Comparison of ENCODE assay signal across 22 cellular contexts in the genomic region with DNA sequence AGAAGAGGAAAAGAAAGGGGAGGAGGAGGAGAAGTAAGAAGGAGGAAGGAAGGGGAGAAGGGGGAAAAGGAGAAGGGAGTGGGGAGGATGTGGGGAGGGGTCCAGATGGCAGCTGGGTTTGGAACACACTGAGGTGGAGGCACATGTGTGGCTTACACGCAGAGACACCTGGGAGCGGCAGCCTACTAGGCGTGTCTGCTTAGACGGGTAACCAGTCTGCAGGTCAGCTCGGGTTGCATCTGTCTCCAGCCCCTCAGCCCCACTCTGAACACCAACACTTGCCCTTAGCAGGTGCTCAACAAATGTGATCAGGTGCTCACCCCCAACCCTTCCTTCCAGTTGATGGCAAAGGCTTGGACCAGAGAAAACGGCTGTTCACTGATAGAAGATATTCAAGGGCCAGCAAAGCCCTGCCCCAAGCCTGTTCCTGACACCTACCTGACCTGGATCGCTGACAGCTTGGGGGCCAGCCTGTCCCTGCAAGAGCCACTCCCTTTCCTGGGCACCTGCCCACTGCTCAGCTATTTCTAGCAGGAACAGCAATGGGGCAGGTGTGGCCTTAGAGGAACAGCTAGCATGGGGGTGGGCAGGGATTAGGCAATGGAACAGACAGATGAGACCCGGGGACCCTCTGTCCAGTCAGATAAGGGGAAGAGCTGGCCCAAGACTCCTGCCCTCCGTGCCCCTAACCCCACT.
DNase-seq lines count a peak whose midpoint lies in the region; ATAC-seq, FAIRE-seq and TF ChIP-seq lines count a peak whose summit lies in the region.
"Had no signal": no experiment of that assay in that cellular context is flagged by ENCODE, and none has a peak within 500 bp of the region (broad histone marks: within the 10 kb centered on the region; RNA-seq: fewer than 3 reads in every experiment).

No MANE protein-coding gene starts in this region.

- peaks cover 31% of the 10 kb centered on the region for H3K27me3 Mint-ChIP-seq in stimulated activated naive CD8-positive, alpha-beta T cell treated with anti-CD3 and anti-CD28 coated beads, Interleukin-15, amount 100 ng/mL, for 72 hours

- peak overlapping the region in 1 of 2 donors; percentile 84 for H3K27ac Mint-ChIP-seq in stimulated activated naive CD8-positive, alpha-beta T cell treated with anti-CD3 and anti-CD28 coated beads, Interleukin-15, amount 100 ng/mL, for 72 hours
- H3K27ac Mint-ChIP-seq: stimulated activated effector memory CD8-positive, alpha-beta T cell treated with anti-CD3 and anti-CD28 coated beads, Interleukin-12 subunit alpha, Interleukin-12 subunit beta, amount 100 ng/mL, for 72 hours had no signal

- no peak overlapping the region for H3K4me3 Mint-ChIP-seq in stimulated activated naive CD8-positive, alpha-beta T cell treated with anti-CD3 and anti-CD28 coated beads, Interleukin-15, amount 100 ng/mL, for 72 hours
- H3K4me3 Mint-ChIP-seq: stimulated activated effector memory CD8-positive, alpha-beta T cell treated with anti-CD3 and anti-CD28 coated beads, Interleukin-12 subunit alpha, Interleukin-12 subunit beta, amount 100 ng/mL, for 72 hours had no signal

- H3K9me3 ChIP-seq in left lung (no peaks in the 10 kb centered on the region), vagina (no peaks in the 10 kb centered on the region)
- H3K9me3 ChIP-seq: esophagus muscularis mucosa, left ventricle myocardium inferior had no signal

- H3K4me3 ChIP-seq in left lung (no peak overlapping the region), vagina (no peak overlapping the region)
- H3K4me3 ChIP-seq: esophagus muscularis mucosa, GM23248, left ventricle myocardium inferior had no signal

- no peak for FAIRE-seq in GM12891 (lab: Jason Lieb, UNC)
- FAIRE-seq: HTR-8/SVneo had no signal

- ATAC-seq in stimulated activated naive CD8-positive, alpha-beta T cell treated with anti-CD3 and anti-CD28 coated beads, Interleukin-15, amount 100 ng/mL, for 72 hours, result peak; percentile 13
- no peak for ATAC-seq in stimulated activated naive CD8-positive, alpha-beta T cell treated with anti-CD3 and anti-CD28 coated beads, Interleukin-15, Interleukin-2, amounts not matched to agents 100 U/mL and 50 U/mL, for 24 hours
- peak; percentile 72 for ATAC-seq in left lung
- ATAC-seq: Right ventricle myocardium inferior; stimulated activated effector memory CD8-positive, alpha-beta T cell treated with anti-CD3 and anti-CD28 coated beads, Interleukin-12 subunit alpha, Interleukin-12 subunit beta, amount 100 ng/mL, for 72 hours had no signal

- no peaks in the 10 kb centered on the region for H3K27me3 ChIP-seq in left lung
- H3K27me3 ChIP-seq in vagina, result no peaks in the 10 kb centered on the region
- H3K27me3 ChIP-seq: esophagus muscularis mucosa had no signal

- peaks cover 9% of the 10 kb centered on the region for H3K4me1 Mint-ChIP-seq in stimulated activated naive CD8-positive, alpha-beta T cell treated with anti-CD3 and anti-CD28 coated beads, Interleukin-15, amount 100 ng/mL, for 72 hours

- no peak overlapping the region for H3K27ac ChIP-seq in left lung
- H3K27ac ChIP-seq in vagina, result peak overlapping the region; percentile 37
- H3K27ac ChIP-seq: esophagus muscularis mucosa, GM23248, left ventricle myocardium inferior had no signal

- intact Hi-C loops in left lung (cut with DNase I), result no loop called here
- intact Hi-C loops in vagina (cut with DNase I), result no loop called here

- TF ChIP-seq CTCF in left lung (IDR thresholded peaks at IDR 0.05) (no peak), vagina (IDR thresholded peaks at IDR 0.05) (no peak)

- no peaks in the 10 kb centered on the region for H3K9me3 Mint-ChIP-seq in stimulated activated naive CD8-positive, alpha-beta T cell treated with anti-CD3 and anti-CD28 coated beads, Interleukin-15, amount 100 ng/mL, for 72 hours
- H3K9me3 Mint-ChIP-seq: stimulated activated effector memory CD8-positive, alpha-beta T cell treated with anti-CD3 and anti-CD28 coated beads, Interleukin-12 subunit alpha, Interleukin-12 subunit beta, amount 100 ng/mL, for 72 hours had no signal

- DNase-seq in stimulated activated naive CD8-positive, alpha-beta T cell treated with anti-CD3 and anti-CD28 coated beads, Interleukin-15, amount 100 ng/mL, for 72 hours, result no peak
- DNase-seq in stimulated activated naive CD8-positive, alpha-beta T cell treated with anti-CD3 and anti-CD28 coated beads, Interleukin-15, Interleukin-2, amounts not matched to agents 100 U/mL and 50 U/mL, for 24 hours, result no peak
- DNase-seq in RPMI8226 (peak; percentile 70), left lung (peak; percentile 67 to 82), vagina (ENCODE audit: extremely low spot score in 2 of 2) (no peak), UCSD-AML1 (lab: John Stamatoyannopoulos, UW; ENCODE audit: unreplicated experiment) (no peak), germinal center (ENCODE audit: low spot score) (no peak), GM12891 (ENCODE audit: insufficient read length, low spot score) (no peak)
- DNase-seq: activated CD4-positive, alpha-beta T cell treated with anti-CD3 and anti-CD28 coated beads, Interleukin-2, amount 50 U/mL, for 1 hour; activated naive CD4-positive, alpha-beta T cell; COR-L47; EL; GM23248; Kasumi-1; left ventricle myocardium inferior; NCI-H1105 treated with DMSO at 0.1 percent for 48 hours; occipital lobe; right cardiac atrium had no signal

- no peaks in the 10 kb centered on the region for H3K36me3 ChIP-seq in left lung
- no peaks in the 10 kb centered on the region for H3K36me3 ChIP-seq in vagina
- H3K36me3 ChIP-seq: esophagus muscularis mucosa, left ventricle myocardium inferior had no signal

- H3K4me1 ChIP-seq in left lung (peaks cover 10 to 19% of the 10 kb centered on the region in 2 donors), vagina (peaks cover 79% of the 10 kb centered on the region)

- TF ChIP-seq POLR2A in vagina (IDR thresholded peaks at IDR 0.05), result no peak
- no peak for TF ChIP-seq POLR2A in GM12891 (IDR thresholded peaks at IDR 0.05; ENCODE audit: low read depth, low read length)

TF ChIP-seq in GM12891, 5 proteins besides CTCF, POLR2A, EP300 and RAD21:
- no peak for TF ChIP-seq TAF1 (IDR thresholded peaks at IDR 0.05; ENCODE audit: low read depth, low read length)
- TF ChIP-seq POLR2AphosphoS5 (IDR thresholded peaks at IDR 0.05; ENCODE audit: low read depth, low read length), result no peak
- no peak for TF ChIP-seq SPI1 (IDR thresholded peaks at IDR 0.05; ENCODE audit: low read depth, low read length)
- TF ChIP-seq POU2F2 (IDR thresholded peaks at IDR 0.05; ENCODE audit: low read depth, low read length), result no peak
- no peak for TF ChIP-seq PAX5 (IDR thresholded peaks at IDR 0.05; ENCODE audit: insufficient read depth, low read length, severe bottlenecking)
TF ChIP-seq in GM12891: peak in this region for 0.

Comparison
In these comparisons a context has a peak if more than half of its experiments do, and no peak if none do; other contexts are left out.
1. DNase-seq: peak in RPMI8226 (single experiment) and left lung (2 of 2); none in stimulated activated naive CD8-positive, alpha-beta T cell treated with anti-CD3 and anti-CD28 coated beads, Interleukin-15, amount 100 ng/mL, for 72 hours (0 of 2), stimulated activated naive CD8-positive, alpha-beta T cell treated with anti-CD3 and anti-CD28 coated beads, Interleukin-15, Interleukin-2, amounts not matched to agents 100 U/mL and 50 U/mL, for 24 hours (single experiment), vagina (0 of 2), UCSD-AML1 (single experiment), germinal center (single experiment) and GM12891 (single experiment).